Comparison of ENCODE assay signal across 8 cellular contexts in the genomic region with DNA sequence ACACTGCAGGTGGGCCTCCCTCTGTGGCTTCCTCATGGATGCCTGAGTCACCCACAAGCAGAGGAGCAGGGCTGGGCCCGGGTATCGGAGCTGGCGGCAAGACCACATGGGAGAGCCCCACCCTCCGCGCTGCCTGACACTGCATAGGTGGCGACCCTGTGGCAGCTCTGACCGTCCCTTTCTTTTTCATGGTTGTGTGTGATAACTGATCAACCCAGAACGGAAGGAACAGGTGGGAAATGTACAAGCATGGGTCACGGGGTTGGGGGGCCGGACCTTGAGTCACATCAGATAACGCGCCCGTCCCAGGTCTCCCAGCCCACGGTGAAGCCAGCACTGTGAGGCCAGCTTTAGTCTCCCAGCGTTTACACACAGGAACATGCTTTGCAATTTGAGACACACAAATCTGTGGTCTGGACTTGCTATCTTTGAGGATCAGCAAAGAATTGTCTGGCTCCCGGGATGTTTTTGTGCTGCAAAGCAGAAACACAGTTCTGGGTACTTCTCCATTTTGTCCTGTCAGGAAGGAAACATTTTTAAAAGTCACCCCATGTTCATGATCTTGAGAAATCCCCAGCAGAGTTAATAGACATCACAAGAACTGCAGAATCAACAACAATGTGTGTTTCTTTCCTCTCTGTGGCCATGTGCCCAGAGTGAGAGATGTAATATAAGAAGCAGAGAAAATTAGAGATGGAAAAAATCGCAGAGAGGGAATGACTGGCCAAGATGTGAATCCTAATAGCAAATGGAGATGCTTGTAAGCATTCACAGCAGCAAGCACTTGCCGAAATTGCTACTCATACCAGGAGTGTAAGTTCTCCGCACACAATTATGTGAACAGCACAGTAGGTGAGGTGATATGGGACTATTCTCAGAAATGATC.
DNase-seq lines count a peak whose midpoint lies in the region; ATAC-seq, FAIRE-seq and TF ChIP-seq lines count a peak whose summit lies in the region.

No MANE protein-coding gene starts in this region.

- no peak overlapping the region for H4K8ac ChIP-seq in IMR-90 (ENCODE audit: low read depth in 2 of 2, low read length in 2 of 2)

- H3K9me3 ChIP-seq in IMR-90 (ENCODE audit: control insufficient read depth, insufficient read depth, low read length) (no peaks in the 10 kb centered on the region), keratinocyte (ENCODE audit: control insufficient read depth, low read depth, low read length) (no peaks in the 10 kb centered on the region)

- peaks cover 5% of the 10 kb centered on the region for H3K4me1 ChIP-seq in IMR-90 (ENCODE audit: control insufficient read depth, insufficient read depth, low read length)
- H3K4me1 ChIP-seq in keratinocyte (ENCODE audit: control insufficient read depth, extremely low read depth, insufficient read depth, low read length) = peaks cover 10% of the 10 kb centered on the region

- no peak for TF ChIP-seq CTCF in GM10266 (IDR thresholded peaks at IDR 0.05; ENCODE audit: control insufficient read depth, insufficient read depth, low read depth, missing control alignments)
- TF ChIP-seq CTCF in IMR-90 (conservative IDR thresholded peaks at IDR 0.05; ENCODE audit: low read depth, low read length) = no peak
- TF ChIP-seq CTCF in keratinocyte (optimal IDR thresholded peaks at IDR 0.05 in 1 of 3, IDR thresholded peaks at IDR 0.05 in 1 of 3, conservative IDR thresholded peaks at IDR 0.05 in 1 of 3; ENCODE audit: extremely low read depth in 1 of 3, insufficient read depth in 2 of 3, low read length in 3 of 3) = no peak

- no peak for TF ChIP-seq RAD21 in IMR-90 (IDR thresholded peaks at IDR 0.05; ENCODE audit: low read length)

- no peak overlapping the region for H3K56ac ChIP-seq in IMR-90 (ENCODE audit: extremely low read depth, insufficient read depth, low read length)

- ATAC-seq in GM21390 (IDR thresholded peaks at IDR 0.05; ENCODE audit: unreplicated experiment) = peak; percentile 83
- peak; percentile 74 for ATAC-seq in IMR-90 (ENCODE audit: low read depth)
- peak; percentile 82 for ATAC-seq in activated naive CD8-positive, alpha-beta T cell treated with anti-CD3 and anti-CD28 coated beads, Interleukin-2, amount 50 U/mL, for 24 hours

- H3K36me3 ChIP-seq in IMR-90 (ENCODE audit: control insufficient read depth, insufficient read depth, low read length) (no peaks in the 10 kb centered on the region), keratinocyte (ENCODE audit: control insufficient read depth in 2 of 2, extremely low read depth in 1 of 2, insufficient read depth in 2 of 2, low read length in 2 of 2) (peaks cover 0 to 2% of the 10 kb centered on the region in 2 experiments)

- H3K4me3 ChIP-seq in IMR-90 (ENCODE audit: insufficient read depth, low read depth, low read length) (no peak overlapping the region), keratinocyte (ENCODE audit: control insufficient read depth in 2 of 3, extremely low read depth in 1 of 3, insufficient read depth in 2 of 3, low read depth in 1 of 3, low read length in 3 of 3) (no peak overlapping the region)

- no peak overlapping the region for H4K91ac ChIP-seq in IMR-90 (ENCODE audit: insufficient read depth, low read depth, low read length)

- H3K27ac ChIP-seq in IMR-90 (ENCODE audit: insufficient read depth, low read length) (peak overlapping the region; percentile 4; the same call in 1 of the 2 replicates), keratinocyte (ENCODE audit: control insufficient read depth, insufficient read depth, low read length) (peak overlapping the region; percentile 26)

- no peak overlapping the region for H3K9ac ChIP-seq in IMR-90 (ENCODE audit: low read depth, low read length)
- H3K9ac ChIP-seq in keratinocyte (ENCODE audit: control insufficient read depth, extremely low read depth, insufficient read depth, low read length) = peak overlapping the region; percentile 13

- DNase-seq in GM10266 (ENCODE audit: extremely low spot score) = peak; percentile 44
- peak; percentile 77 for DNase-seq in IMR-90
- peak; percentile 43 for DNase-seq in activated naive CD8-positive, alpha-beta T cell treated with anti-CD3 and anti-CD28 coated beads, Interleukin-2, amount 50 U/mL, for 24 hours
- no peak for DNase-seq in keratinocyte (ENCODE audit: low read depth, low spot score)
- DNase-seq in stimulated activated CD8-positive, alpha-beta memory T cell treated with anti-CD3 and anti-CD28 coated beads, Interleukin-12 subunit alpha, Interleukin-12 subunit beta, amount 100 ng/mL, for 4 hours (ENCODE audit: low read depth) = peak; percentile 1
- no peak for DNase-seq in HCEC 1CT
- no peak for DNase-seq in middle frontal gyrus (ENCODE audit: extremely low spot score, low spot score)

- H2AK9ac ChIP-seq in IMR-90 (replicated peaks; ENCODE audit: low read depth, low read length, poor library complexity) = no peak overlapping the region

- H3K9me1 ChIP-seq in IMR-90 (ENCODE audit: insufficient read depth, low read length) = no peaks in the 10 kb centered on the region; the same call in 1 of the 2 replicates
- H3K9me1 ChIP-seq in keratinocyte (ENCODE audit: control insufficient read depth, extremely low read depth, insufficient read depth, low read length) = no peaks in the 10 kb centered on the region

- intact Hi-C loops in IMR-90 (cut with micrococcal nuclease) = no loop called here

- peak overlapping the region; percentile 64 for H3K4me3 Mint-ChIP-seq in activated naive CD8-positive, alpha-beta T cell treated with anti-CD3 and anti-CD28 coated beads, Interleukin-2, amount 50 U/mL, for 24 hours

- WGBS in IMR-90 (ENCODE audit: extremely low coverage in 2 of 2, insufficient read length in 1 of 2), 2 experiments = 16% methylated on average over 7 of the region's 19 CpGs; no CpG with 5 or more reads in 1 of the 2 experiments

- no peaks in the 10 kb centered on the region; a peak in 1 of 4 replicates for H3K79me1 ChIP-seq in IMR-90 (ENCODE audit: low read depth in 1 of 2, low read length in 2 of 2)

- no peak overlapping the region; the same call in 1 of the 2 replicates for H2BK20ac ChIP-seq in IMR-90 (ENCODE audit: low read depth, low read length)

- peak; percentile 39 for FAIRE-seq in keratinocyte (lab: Jason Lieb, UNC)

- no peak overlapping the region for H3K14ac ChIP-seq in IMR-90 (replicated peaks; ENCODE audit: low read depth, low read length)

- no peaks in the 10 kb centered on the region for H3K36me3 Mint-ChIP-seq in activated naive CD8-positive, alpha-beta T cell treated with anti-CD3 and anti-CD28 coated beads, Interleukin-2, amount 50 U/mL, for 24 hours (ENCODE audit: low read depth)

- H2BK120ac ChIP-seq in IMR-90 (ENCODE audit: low read depth, low read length) = no peak overlapping the region

- H2AK5ac ChIP-seq in IMR-90 (ENCODE audit: low read depth, low read length) = no peak overlapping the region

- H3K23ac ChIP-seq in IMR-90 (ENCODE audit: low read depth, low read length) = no peak overlapping the region

- no peaks in the 10 kb centered on the region for H3K79me2 ChIP-seq in keratinocyte (ENCODE audit: control insufficient read depth, insufficient read depth, low read length)

- POLR2A ChIA-PET in IMR-90 (lab: Charles Lee; ENCODE audit: unreplicated experiment) = interaction anchor here (0.6 kb wide), 1 partner anchor 227 kb away, joined by 3 read pairs; no protein-coding TSS in a partner anchor

- H3K27me3 ChIP-seq in IMR-90 (ENCODE audit: control insufficient read depth, insufficient read depth, low read length) (no peaks in the 10 kb centered on the region), keratinocyte (ENCODE audit: control insufficient read depth, extremely low read depth, insufficient read depth, low read length) (no peaks in the 10 kb centered on the region)

- in situ Hi-C loops in IMR-90 (cut with MboI; ENCODE audit: low sequenced_read_pairs) = no loop called here

- TF ChIP-seq POLR2A in IMR-90 (IDR thresholded peaks at IDR 0.05; ENCODE audit: low read depth, low read length) = no peak

- peak overlapping the region; percentile 47 for H2AFZ ChIP-seq in IMR-90 (replicated peaks; ENCODE audit: low read length, poor library complexity)
- peak overlapping the region; percentile 36 for H2AFZ ChIP-seq in keratinocyte (ENCODE audit: control insufficient read depth, low read length)

- dilution Hi-C loops in IMR-90 (cut with HindIII; ENCODE audit: low sequenced_read_pairs, unreplicated experiment) = no loop called here
- dilution Hi-C loops in keratinocyte (cut with MboI; ENCODE audit: extremely low pct_ligation_motif_present, low sequenced_read_pairs) = no loop called here

- peaks cover 16% of the 10 kb centered on the region for H3K4me1 Mint-ChIP-seq in activated naive CD8-positive, alpha-beta T cell treated with anti-CD3 and anti-CD28 coated beads, Interleukin-2, amount 50 U/mL, for 24 hours

- H4K5ac ChIP-seq in IMR-90 (ENCODE audit: low read depth, low read length) = no peak overlapping the region

- no peak overlapping the region for H2BK15ac ChIP-seq in IMR-90 (ENCODE audit: low read depth, low read length)

- BruUV-seq in IMR-90 (replicated peaks; lab: Mats Ljungman, UMichigan) = no TSS peak

- H3K9me3 Mint-ChIP-seq in activated naive CD8-positive, alpha-beta T cell treated with anti-CD3 and anti-CD28 coated beads, Interleukin-2, amount 50 U/mL, for 24 hours = no peaks in the 10 kb centered on the region

- H3K27ac Mint-ChIP-seq in activated naive CD8-positive, alpha-beta T cell treated with anti-CD3 and anti-CD28 coated beads, Interleukin-2, amount 50 U/mL, for 24 hours = no peak overlapping the region

- no peak overlapping the region for H3K4ac ChIP-seq in IMR-90 (ENCODE audit: low read depth, low read length)

- CTCF ChIA-PET in IMR-90 (lab: Yijun Ruan, JAX) = interaction anchor here (0.6 kb wide), 1 partner anchor 549 kb away, joined by 6 read pairs; no protein-coding TSS in a partner anchor

- peaks cover 9% of the 10 kb centered on the region for H3K27me3 Mint-ChIP-seq in activated naive CD8-positive, alpha-beta T cell treated with anti-CD3 and anti-CD28 coated beads, Interleukin-2, amount 50 U/mL, for 24 hours

- H3K18ac ChIP-seq in IMR-90 (ENCODE audit: low read depth, low read length) = no peak overlapping the region

- H4K20me1 ChIP-seq in IMR-90 (ENCODE audit: insufficient read depth, low read length) (no peaks in the 10 kb centered on the region), keratinocyte (ENCODE audit: control insufficient read depth, extremely low read depth, insufficient read depth, low read length) (no peaks in the 10 kb centered on the region)

- H3K4me2 ChIP-seq in IMR-90 (ENCODE audit: low read depth, low read length) (peak overlapping the region; percentile 61), keratinocyte (ENCODE audit: control insufficient read depth, extremely low read depth, insufficient read depth, low read depth, low read length) (peak overlapping the region; percentile 45)

- peak overlapping the region; percentile 10 for H2BK5ac ChIP-seq in IMR-90 (ENCODE audit: low read depth, low read length, poor library complexity, severe bottlenecking)

Comparison
In these comparisons a context has a peak if more than half of its experiments do, and no peak if none do; other contexts are left out.
1. DNase-seq: peak in GM10266 (single experiment), IMR-90 (single experiment), activated naive CD8-positive, alpha-beta T cell treated with anti-CD3 and anti-CD28 coated beads, Interleukin-2, amount 50 U/mL, for 24 hours (single experiment) and stimulated activated CD8-positive, alpha-beta memory T cell treated with anti-CD3 and anti-CD28 coated beads, Interleukin-12 subunit alpha, Interleukin-12 subunit beta, amount 100 ng/mL, for 4 hours (single experiment); none in keratinocyte (single experiment), HCEC 1CT (single experiment) and middle frontal gyrus (single experiment).
2. Peak in every context shown above with its lines, with median percentiles within 50 percentile points of each other: ATAC-seq.